In genomic region chr13:20161275-20161950, GRCh38 we compare ENCODE assay signal across 2 cellular contexts.
TF ChIP-seq lines count a peak whose summit lies in the region.

No MANE protein-coding gene starts in this region.

TF ChIP-seq in SK-N-SH, 30 proteins besides CTCF, POLR2A, EP300 and RAD21 (continued from another document):
- TF ChIP-seq, protein P1, sequence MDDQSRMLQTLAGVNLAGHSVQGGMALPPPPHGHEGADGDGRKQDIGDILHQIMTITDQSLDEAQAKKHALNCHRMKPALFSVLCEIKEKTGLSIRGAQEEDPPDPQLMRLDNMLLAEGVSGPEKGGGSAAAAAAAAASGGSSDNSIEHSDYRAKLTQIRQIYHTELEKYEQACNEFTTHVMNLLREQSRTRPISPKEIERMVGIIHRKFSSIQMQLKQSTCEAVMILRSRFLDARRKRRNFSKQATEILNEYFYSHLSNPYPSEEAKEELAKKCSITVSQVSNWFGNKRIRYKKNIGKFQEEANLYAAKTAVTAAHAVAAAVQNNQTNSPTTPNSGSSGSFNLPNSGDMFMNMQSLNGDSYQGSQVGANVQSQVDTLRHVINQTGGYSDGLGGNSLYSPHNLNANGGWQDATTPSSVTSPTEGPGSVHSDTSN (IDR thresholded peaks at IDR 0.05), result no peak
- TF ChIP-seq, protein P2, sequence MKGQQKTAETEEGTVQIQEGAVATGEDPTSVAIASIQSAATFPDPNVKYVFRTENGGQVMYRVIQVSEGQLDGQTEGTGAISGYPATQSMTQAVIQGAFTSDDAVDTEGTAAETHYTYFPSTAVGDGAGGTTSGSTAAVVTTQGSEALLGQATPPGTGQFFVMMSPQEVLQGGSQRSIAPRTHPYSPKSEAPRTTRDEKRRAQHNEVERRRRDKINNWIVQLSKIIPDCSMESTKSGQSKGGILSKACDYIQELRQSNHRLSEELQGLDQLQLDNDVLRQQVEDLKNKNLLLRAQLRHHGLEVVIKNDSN (IDR thresholded peaks at IDR 0.05; ENCODE audit: borderline replicate concordance, low read depth), result no peak
- TF ChIP-seq NFIC (IDR thresholded peaks at IDR 0.05; ENCODE audit: borderline replicate concordance) (no peak), RFX5 (IDR thresholded peaks at IDR 0.05; ENCODE audit: low read length) (no peak), EZH2phosphoT487 (IDR thresholded peaks at IDR 0.05; ENCODE audit: borderline replicate concordance, low read depth) (no peak), FOXM1 (IDR thresholded peaks at IDR 0.05; ENCODE audit: low read depth) (no peak), TCF12 (IDR thresholded peaks at IDR 0.05) (no peak), FOXJ3 (CRISPR knock-in tag; IDR thresholded peaks at IDR 0.05) (no peak), RXRA (IDR thresholded peaks at IDR 0.05; ENCODE audit: borderline replicate concordance, low read depth) (no peak), CHD2 (IDR thresholded peaks at IDR 0.05; ENCODE audit: low read length, partially characterized antibody) (no peak), RCOR1 (IDR thresholded peaks at IDR 0.05; ENCODE audit: low read length) (no peak), ZBTB33 (IDR thresholded peaks at IDR 0.05; ENCODE audit: borderline replicate concordance, low read depth) (no peak), JUND (IDR thresholded peaks at IDR 0.05) (no peak), SIN3A (IDR thresholded peaks at IDR 0.05; ENCODE audit: borderline replicate concordance, low read depth, low read length) (no peak)
- TF ChIP-seq, protein P3, sequence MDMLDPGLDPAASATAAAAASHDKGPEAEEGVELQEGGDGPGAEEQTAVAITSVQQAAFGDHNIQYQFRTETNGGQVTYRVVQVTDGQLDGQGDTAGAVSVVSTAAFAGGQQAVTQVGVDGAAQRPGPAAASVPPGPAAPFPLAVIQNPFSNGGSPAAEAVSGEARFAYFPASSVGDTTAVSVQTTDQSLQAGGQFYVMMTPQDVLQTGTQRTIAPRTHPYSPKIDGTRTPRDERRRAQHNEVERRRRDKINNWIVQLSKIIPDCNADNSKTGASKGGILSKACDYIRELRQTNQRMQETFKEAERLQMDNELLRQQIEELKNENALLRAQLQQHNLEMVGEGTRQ (IDR thresholded peaks at IDR 0.05; ENCODE audit: borderline replicate concordance, low read depth, low read length), result no peak
- TF ChIP-seq, protein P4, sequence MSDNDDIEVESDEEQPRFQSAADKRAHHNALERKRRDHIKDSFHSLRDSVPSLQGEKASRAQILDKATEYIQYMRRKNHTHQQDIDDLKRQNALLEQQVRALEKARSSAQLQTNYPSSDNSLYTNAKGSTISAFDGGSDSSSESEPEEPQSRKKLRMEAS (IDR thresholded peaks at IDR 0.05; ENCODE audit: low read depth), result no peak
TF ChIP-seq in SK-N-SH: peak in this region for 0.

TF ChIP-seq in SK-N-SH treated with all-trans-retinoic acid at 6 μM for 48 hours, 23 proteins besides CTCF, POLR2A, EP300 and RAD21 (continued from another document):
- TF ChIP-seq, protein P5, sequence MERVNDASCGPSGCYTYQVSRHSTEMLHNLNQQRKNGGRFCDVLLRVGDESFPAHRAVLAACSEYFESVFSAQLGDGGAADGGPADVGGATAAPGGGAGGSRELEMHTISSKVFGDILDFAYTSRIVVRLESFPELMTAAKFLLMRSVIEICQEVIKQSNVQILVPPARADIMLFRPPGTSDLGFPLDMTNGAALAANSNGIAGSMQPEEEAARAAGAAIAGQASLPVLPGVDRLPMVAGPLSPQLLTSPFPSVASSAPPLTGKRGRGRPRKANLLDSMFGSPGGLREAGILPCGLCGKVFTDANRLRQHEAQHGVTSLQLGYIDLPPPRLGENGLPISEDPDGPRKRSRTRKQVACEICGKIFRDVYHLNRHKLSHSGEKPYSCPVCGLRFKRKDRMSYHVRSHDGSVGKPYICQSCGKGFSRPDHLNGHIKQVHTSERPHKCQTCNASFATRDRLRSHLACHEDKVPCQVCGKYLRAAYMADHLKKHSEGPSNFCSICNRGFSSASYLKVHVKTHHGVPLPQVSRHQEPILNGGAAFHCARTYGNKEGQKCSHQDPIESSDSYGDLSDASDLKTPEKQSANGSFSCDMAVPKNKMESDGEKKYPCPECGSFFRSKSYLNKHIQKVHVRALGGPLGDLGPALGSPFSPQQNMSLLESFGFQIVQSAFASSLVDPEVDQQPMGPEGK (CRISPR knock-in tag; IDR thresholded peaks at IDR 0.05; ENCODE audit: borderline replicate concordance), result no peak
- TF ChIP-seq ZNF70 (CRISPR knock-in tag; IDR thresholded peaks at IDR 0.05) (no peak), BACH2 (CRISPR knock-in tag; IDR thresholded peaks at IDR 0.05; ENCODE audit: borderline replicate concordance) (no peak), ZNF565 (CRISPR knock-in tag; conservative IDR thresholded peaks at IDR 0.05; ENCODE audit: low read depth) (no peak), OSR1 (CRISPR knock-in tag; IDR thresholded peaks at IDR 0.05) (no peak), RARB (CRISPR knock-in tag; IDR thresholded peaks at IDR 0.05) (no peak), ESRRG (CRISPR knock-in tag; IDR thresholded peaks at IDR 0.05) (no peak), GLIS3 (CRISPR knock-in tag; IDR thresholded peaks at IDR 0.05) (no peak), ZNF8 (CRISPR knock-in tag; IDR thresholded peaks at IDR 0.05) (no peak), ZFP30 (CRISPR knock-in tag; IDR thresholded peaks at IDR 0.05) (no peak), TOX (CRISPR knock-in tag; IDR thresholded peaks at IDR 0.05; ENCODE audit: borderline replicate concordance) (no peak), TCF4 (CRISPR knock-in tag; IDR thresholded peaks at IDR 0.05; ENCODE audit: borderline replicate concordance) (no peak), ISL1 (CRISPR knock-in tag; IDR thresholded peaks at IDR 0.05) (no peak), ZC3H10 (CRISPR knock-in tag; IDR thresholded peaks at IDR 0.05) (no peak), CSDC2 (CRISPR knock-in tag; IDR thresholded peaks at IDR 0.05) (no peak), ZFP3 (CRISPR knock-in tag; IDR thresholded peaks at IDR 0.05) (no peak)
- TF ChIP-seq, protein P6, sequence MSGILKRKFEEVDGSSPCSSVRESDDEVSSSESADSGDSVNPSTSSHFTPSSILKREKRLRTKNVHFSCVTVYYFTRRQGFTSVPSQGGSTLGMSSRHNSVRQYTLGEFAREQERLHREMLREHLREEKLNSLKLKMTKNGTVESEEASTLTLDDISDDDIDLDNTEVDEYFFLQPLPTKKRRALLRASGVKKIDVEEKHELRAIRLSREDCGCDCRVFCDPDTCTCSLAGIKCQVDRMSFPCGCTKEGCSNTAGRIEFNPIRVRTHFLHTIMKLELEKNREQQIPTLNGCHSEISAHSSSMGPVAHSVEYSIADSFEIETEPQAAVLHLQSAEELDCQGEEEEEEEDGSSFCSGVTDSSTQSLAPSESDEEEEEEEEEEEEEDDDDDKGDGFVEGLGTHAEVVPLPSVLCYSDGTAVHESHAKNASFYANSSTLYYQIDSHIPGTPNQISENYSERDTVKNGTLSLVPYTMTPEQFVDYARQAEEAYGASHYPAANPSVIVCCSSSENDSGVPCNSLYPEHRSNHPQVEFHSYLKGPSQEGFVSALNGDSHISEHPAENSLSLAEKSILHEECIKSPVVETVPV (CRISPR knock-in tag; IDR thresholded peaks at IDR 0.05), result no peak
- TF ChIP-seq, protein P7, sequence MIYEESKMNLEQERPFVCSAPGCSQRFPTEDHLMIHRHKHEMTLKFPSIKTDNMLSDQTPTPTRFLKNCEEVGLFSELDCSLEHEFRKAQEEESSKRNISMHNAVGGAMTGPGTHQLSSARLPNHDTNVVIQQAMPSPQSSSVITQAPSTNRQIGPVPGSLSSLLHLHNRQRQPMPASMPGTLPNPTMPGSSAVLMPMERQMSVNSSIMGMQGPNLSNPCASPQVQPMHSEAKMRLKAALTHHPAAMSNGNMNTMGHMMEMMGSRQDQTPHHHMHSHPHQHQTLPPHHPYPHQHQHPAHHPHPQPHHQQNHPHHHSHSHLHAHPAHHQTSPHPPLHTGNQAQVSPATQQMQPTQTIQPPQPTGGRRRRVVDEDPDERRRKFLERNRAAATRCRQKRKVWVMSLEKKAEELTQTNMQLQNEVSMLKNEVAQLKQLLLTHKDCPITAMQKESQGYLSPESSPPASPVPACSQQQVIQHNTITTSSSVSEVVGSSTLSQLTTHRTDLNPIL (CRISPR knock-in tag; IDR thresholded peaks at IDR 0.05; ENCODE audit: low read depth), result no peak
